17 cellular contexts compared by ENCODE assay signal in genomic region chr11:75024068-75024449, GRCh38. TPM values are rescaled to one million over a fixed set of nuclear protein-coding genes. Genes with fewer than 3 reads are reported as not detected.
DNase-seq lines count a peak whose midpoint lies in the region; ATAC-seq, FAIRE-seq and TF ChIP-seq lines count a peak whose summit lies in the region.
"Had no signal": no experiment of that assay in that cellular context is flagged by ENCODE, and none has a peak within 500 bp of the region (broad histone marks: within the 10 kb centered on the region; RNA-seq: fewer than 3 reads in every experiment).

No MANE protein-coding gene starts in this region.

- in situ Hi-C loops in HepG2 (cut with HindIII; ENCODE audit: extremely low pct_ligation_motif_present, low pct_unique_long_range_greater_than_20kb) = loop anchor here (5.0 kb wide), 2 partner anchors 92 to 223 kb away; no protein-coding TSS in a partner anchor

- H3K4me1 ChIP-seq in HepG2 (ENCODE audit: insufficient read depth, low read length) = peaks cover 5% of the 10 kb centered on the region; the same call in 1 of the 2 replicates

- H3K27ac ChIP-seq in temporal lobe (ENCODE audit: low read depth, low read length) (peak overlapping the region; percentile 92), HepG2 (ENCODE audit: extremely low read length, insufficient read depth, low read length) (no peak overlapping the region)
- H3K27ac ChIP-seq: 22Rv1; BLaER1 treated with 17β-estradiol and CSF1 and Interleukin-3, amounts not matched to agents 10 nM and 100 nM had no signal

- FAIRE-seq in HepG2 (lab: Jason Lieb, UNC) = no peak
- FAIRE-seq: HTR-8/SVneo, K562 had no signal

- H3K79me2 ChIP-seq in HepG2 (ENCODE audit: insufficient read depth, low read length) = no peaks in the 10 kb centered on the region

- H3K9me3 ChIP-seq in HepG2 (ENCODE audit: low read length) = no peaks in the 10 kb centered on the region

- POLR2A ChIA-PET in HepG2 (lab: Yijun Ruan, JAX) = no interaction called here

- no peak overlapping the region for H3K4me3 ChIP-seq in HepG2 (replicated peaks in 1 of 3; ENCODE audit: insufficient read depth in 1 of 3, low read depth in 2 of 3, low read length in 3 of 3)
- H3K4me3 ChIP-seq: BLaER1 treated with 17β-estradiol and CSF1 and Interleukin-3, amounts not matched to agents 10 nM and 100 nM; K562 had no signal

- TF ChIP-seq EP300 in HepG2 (IDR thresholded peaks at IDR 0.05; ENCODE audit: low read depth in 2 of 2, low read length in 2 of 2) = no peak
- TF ChIP-seq EP300 in HepG2 (CRISPR knock-in tag; IDR thresholded peaks at IDR 0.05; ENCODE audit: borderline replicate concordance) = no peak

- no peaks in the 10 kb centered on the region for H3K36me3 ChIP-seq in HepG2 (replicated peaks in 1 of 2; ENCODE audit: control insufficient read depth in 1 of 2, insufficient read depth in 2 of 2, low read length in 2 of 2)

- TF ChIP-seq CTCF in HepG2 (CRISPR knock-in tag; IDR thresholded peaks at IDR 0.05) = no peak

- H3K27me3 ChIP-seq in HepG2 (ENCODE audit: control insufficient read depth in 1 of 2, insufficient read depth in 2 of 2, low read length in 2 of 2) = peaks cover 0 to 8% of the 10 kb centered on the region in 2 experiments; a peak in 2 of 5 replicates
- H3K27me3 ChIP-seq: BLaER1 treated with 17β-estradiol and CSF1 and Interleukin-3, amounts not matched to agents 10 nM and 100 nM had no signal

- no peak overlapping the region for H3K4me2 ChIP-seq in HepG2 (ENCODE audit: low read depth, low read length)

- no peak for TF ChIP-seq POLR2A in HepG2 (IDR thresholded peaks at IDR 0.05; ENCODE audit: insufficient read depth in 1 of 2, low read depth in 2 of 2, low read length in 2 of 2)

- peak; percentile 18 to 29 for DNase-seq in NCI-H526 (lab: John Stamatoyannopoulos, UW)
- no peak for DNase-seq in NCI-H526 treated with DMSO at 0.1 percent for 48 hours (lab: John Stamatoyannopoulos, UW)
- DNase-seq in epidermal melanocyte (ENCODE audit: insufficient read length, low spot score) = peak; percentile 50
- peak; percentile 29 for DNase-seq in midbrain (lab: John Stamatoyannopoulos, UW)
- no peak for DNase-seq in HepG2 (ENCODE audit: low spot score)
- no peak for DNase-seq in SW480 (ENCODE audit: low spot score)
- no peak for DNase-seq in NOMO-1 (lab: John Stamatoyannopoulos, UW; ENCODE audit: unreplicated experiment in 2 of 2)
- DNase-seq: NCI-H1048, NCI-H146, NCI-H2081 treated with DMSO at 0.1 percent for 48 hours, NCI-H2227 treated with DMSO at 0.1 percent for 48 hours had no signal

- intact Hi-C loops in HepG2 (cut with micrococcal nuclease; ENCODE audit: unreplicated experiment) = no loop called here

- ATAC-seq in HepG2 = no peak
- ATAC-seq: Right ventricle myocardium inferior had no signal

- 39% methylated on average over 6 of the region's 6 CpGs for WGBS in HepG2 (ENCODE audit: low lambda C conversion rate)

- H2AFZ ChIP-seq in HepG2 (ENCODE audit: low read length) = no peak overlapping the region

- CTCF ChIA-PET in HepG2 (lab: Yijun Ruan, JAX; ENCODE audit: low intra/inter-chr PET ratio, low total read pairs) = interaction anchor here (1.9 to 4.4 kb wide), 2 partner anchors 217 to 225 kb away, joined by 12 to 62 read pairs; partner anchors contain the start of gene TPBGL

- BruUV-seq in HepG2 (replicated peaks; lab: Mats Ljungman, UMichigan) = no TSS peak

- TF ChIP-seq RAD21 in HepG2 (CRISPR knock-in tag; IDR thresholded peaks at IDR 0.05) = no peak

- no peak overlapping the region for H3K9ac ChIP-seq in HepG2 (ENCODE audit: insufficient read depth, low read depth, low read length)
- H3K9ac ChIP-seq: BLaER1 treated with 17β-estradiol and CSF1 and Interleukin-3, amounts not matched to agents 10 nM and 100 nM had no signal

- H4K20me1 ChIP-seq in HepG2 (ENCODE audit: insufficient read depth, low read length) = no peaks in the 10 kb centered on the region
- H4K20me1 ChIP-seq: BLaER1 treated with 17β-estradiol and CSF1 and Interleukin-3, amounts not matched to agents 10 nM and 100 nM had no signal

TF ChIP-seq in HepG2, 621 proteins besides CTCF, POLR2A, EP300 and RAD21:
- TF ChIP-seq TCF12 (IDR thresholded peaks at IDR 0.05) (no peak), TCF12 (CRISPR knock-in tag; IDR thresholded peaks at IDR 0.05) (no peak), ZNF282 (IDR thresholded peaks at IDR 0.05; ENCODE audit: partially characterized antibody) (no peak), ZFX (CRISPR knock-in tag; IDR thresholded peaks at IDR 0.05; ENCODE audit: low read depth) (no peak), REL (CRISPR knock-in tag; conservative IDR thresholded peaks at IDR 0.05) (no peak), ARID3A (IDR thresholded peaks at IDR 0.05; ENCODE audit: low read depth, low read length) (no peak), E2F1 (CRISPR knock-in tag; IDR thresholded peaks at IDR 0.05) (no peak), ZNF513 (CRISPR knock-in tag; conservative IDR thresholded peaks at IDR 0.05) (no peak), MYNN (CRISPR knock-in tag; IDR thresholded peaks at IDR 0.05; ENCODE audit: low read depth) (no peak), SIX4 (CRISPR knock-in tag; IDR thresholded peaks at IDR 0.05) (no peak), SMAD9 (CRISPR knock-in tag; IDR thresholded peaks at IDR 0.05) (no peak), ZNF788 (CRISPR knock-in tag; IDR thresholded peaks at IDR 0.05; ENCODE audit: borderline replicate concordance) (no peak)

RNA-seq across cellular contexts. Expression of gene NEU3, which starts 35.3 kb away (rescaled TPM):
- 14.5 TPM for total RNA-seq in temporal lobe
- 14.5 and 15.3 TPM in 2 replicates for total RNA-seq in HepG2 (2016; rRNA removed; fragmentation: Illumina TruSeq; extraction: Trizol)
- total RNA-seq in HepG2 (2016; cell fraction: cytosol; rRNA removed; fragmentation: Illumina TruSeq; extraction: Trizol; ENCODE audit: low read depth) = 1.4 and 1.8 TPM in 2 replicates
- total RNA-seq in HepG2 (2016; cell fraction: insoluble cytoplasmic fraction; rRNA removed; fragmentation: Illumina TruSeq; extraction: Trizol) = 13.8 and 14.7 TPM in 2 replicates
- 5.1 and 6.4 TPM in 2 replicates for total RNA-seq in HepG2 (2016; cell fraction: membrane; rRNA removed; fragmentation: Illumina TruSeq; extraction: Trizol)
- 15.8 and 18.6 TPM in 2 replicates for total RNA-seq in HepG2 (2016; cell fraction: nucleus; rRNA removed; fragmentation: Illumina TruSeq; extraction: Trizol)
- 6.3 and 8.4 TPM in 2 replicates for polyA plus RNA-seq in HepG2 (2011; rRNA removed)
- 4.5 and 5.8 TPM in 2 replicates for polyA plus RNA-seq in HepG2 (2011; cell fraction: cytosol; rRNA removed)
- polyA plus RNA-seq in HepG2 (2011; cell fraction: nucleus; rRNA removed) = 15.0 and 15.9 TPM in 2 replicates
- 4.6 and 5.0 TPM in 2 replicates for polyA plus RNA-seq in HepG2 (2012)
- polyA plus RNA-seq in HepG2 (2016; cell fraction: cytosol; fragmentation: Illumina TruSeq; extraction: Trizol; ENCODE audit: low read depth) = 0.83 and 0.93 TPM in 2 replicates
- polyA plus RNA-seq in HepG2 (2016; cell fraction: insoluble cytoplasmic fraction; fragmentation: Illumina TruSeq; extraction: Trizol; ENCODE audit: low read depth) = 6.0 and 6.9 TPM in 2 replicates
- 2.0 and 3.0 TPM in 2 replicates for polyA plus RNA-seq in HepG2 (2016; cell fraction: membrane; fragmentation: Illumina TruSeq; extraction: Trizol; ENCODE audit: low read depth)
- polyA plus RNA-seq in HepG2 (2016; cell fraction: nucleus; fragmentation: Illumina TruSeq; extraction: Trizol; ENCODE audit: insufficient read depth, low read depth) = 15.9 and 16.7 TPM in 2 replicates
- polyA minus RNA-seq in HepG2 (2011; rRNA and poly(A)+ RNA removed; ENCODE audit: low replicate concordance) = 23.2 and 42.9 TPM in 2 replicates
- 9.1 and 9.8 TPM in 2 replicates for polyA minus RNA-seq in HepG2 (2011; cell fraction: cytosol; rRNA and poly(A)+ RNA removed)
- 14.9 and 23.2 TPM in 2 replicates for polyA minus RNA-seq in HepG2 (2011; cell fraction: nucleus; rRNA and poly(A)+ RNA removed)

Comparison
In these comparisons a context has a peak if more than half of its experiments do, and no peak if none do; other contexts are left out.
1. DNase-seq: peak in NCI-H526 (2 of 2), epidermal melanocyte (single experiment) and midbrain (single experiment); none in NCI-H526 treated with DMSO at 0.1 percent for 48 hours (single experiment), HepG2 (single experiment), SW480 (single experiment) and NOMO-1 (0 of 2).